ENCODE assay signal across 10 cellular contexts in the genomic region with DNA sequence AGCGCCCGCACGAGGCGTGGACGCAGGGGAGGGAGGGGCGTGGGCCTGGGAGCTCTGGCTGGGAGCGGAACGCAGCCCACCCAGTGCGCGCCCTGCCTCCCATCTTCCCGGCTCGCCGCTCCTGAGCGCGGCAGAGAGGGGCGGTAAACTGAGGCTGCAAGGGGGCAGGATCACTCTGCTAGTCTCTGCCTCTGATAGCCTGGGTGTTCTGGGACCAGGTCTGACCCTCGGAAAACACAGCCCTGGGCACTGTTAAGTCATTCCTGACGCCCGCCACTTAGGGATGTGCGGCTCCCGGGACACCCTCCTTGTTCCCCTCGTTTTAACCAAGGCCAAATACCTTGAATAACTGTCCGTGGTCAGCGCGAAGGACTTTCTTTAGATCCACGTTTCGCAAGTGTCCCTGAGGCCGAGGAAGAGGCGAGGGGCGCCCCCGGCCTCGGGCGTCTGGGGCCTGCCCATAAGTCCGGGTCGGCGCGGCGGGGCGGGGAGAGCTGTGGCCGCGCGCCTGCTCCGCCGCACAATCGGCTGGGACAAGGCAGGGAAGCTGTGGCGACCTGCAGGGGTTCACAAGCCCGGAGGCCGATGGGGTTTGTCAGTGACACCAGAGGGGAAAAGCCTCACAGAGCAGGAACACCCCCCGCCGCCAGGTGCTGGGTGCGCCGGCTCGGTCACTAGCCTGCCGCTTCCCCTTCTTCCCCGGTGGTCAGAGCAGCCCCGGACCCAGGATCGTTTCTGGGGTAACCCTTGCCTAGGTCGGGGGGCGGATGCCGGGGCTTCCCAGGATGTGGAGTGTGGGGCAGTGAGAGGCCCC. TPM values are rescaled to one million over a fixed set of nuclear protein-coding genes. Genes with fewer than 3 reads are reported as not detected.
DNase-seq lines count a peak whose midpoint lies in the region; ATAC-seq and TF ChIP-seq lines count a peak whose summit lies in the region.
"Had no signal": no experiment of that assay in that cellular context is flagged by ENCODE, and none has a peak within 500 bp of the region (broad histone marks: within the 10 kb centered on the region; RNA-seq: fewer than 3 reads in every experiment).

No MANE protein-coding gene starts in this region.

- H3K27ac Mint-ChIP-seq in CD4-positive, alpha-beta memory T cell = no peak overlapping the region

- intact Hi-C loops in CD4-positive, alpha-beta memory T cell (cut with micrococcal nuclease) = no loop called here
- intact Hi-C loops in ovary (cut with DNase I) = no loop called here

- peaks cover 20 to 23% of the 10 kb centered on the region in 2 donors for H3K27me3 Mint-ChIP-seq in CD4-positive, alpha-beta memory T cell

- H3K4me3 Mint-ChIP-seq in CD4-positive, alpha-beta memory T cell = peak overlapping the region; percentile 48 to 80 (median 62)

- no peak for TF ChIP-seq EP300 in ovary (IDR thresholded peaks at IDR 0.05)

- H3K27me3 ChIP-seq in CD4-positive, alpha-beta memory T cell (ENCODE audit: insufficient read depth, low read length) = peaks cover 19% of the 10 kb centered on the region
- H3K27me3 ChIP-seq in Peyer's patch (no peaks in the 10 kb centered on the region), ovary (no peaks in the 10 kb centered on the region), MG63 (no peaks in the 10 kb centered on the region)
- H3K27me3 ChIP-seq: adrenal gland had no signal

- CTCF ChIA-PET in CD4-positive, alpha-beta memory T cell (lab: Charles Lee; ENCODE audit: partially characterized antibody) = no interaction called here

- ATAC-seq in GM21717 (IDR thresholded peaks at IDR 0.05; ENCODE audit: unreplicated experiment) = no peak
- ATAC-seq in activated CD4-positive, CD25-positive, alpha-beta regulatory T cell treated with anti-CD3 and anti-CD28 coated beads, Interleukin-2, amount 50 U/mL, for 24 hours = no peak

- peak in 2 of 6 experiments; percentile 9 to 29 for TF ChIP-seq CTCF in Peyer's patch (IDR thresholded peaks at IDR 0.05)
- TF ChIP-seq CTCF in ovary (IDR thresholded peaks at IDR 0.05) = no peak

- H3K27ac ChIP-seq in CD4-positive, alpha-beta memory T cell (ENCODE audit: low read depth, low read length) = no peak overlapping the region
- H3K27ac ChIP-seq in Peyer's patch (peak overlapping the region in 3 of 4 donors; percentile 63 to 98 (median 90)), ovary (no peak overlapping the region)

- peaks cover 11 to 21% (median 15%) of the 10 kb centered on the region in 4 donors for H3K4me1 Mint-ChIP-seq in CD4-positive, alpha-beta memory T cell

- DNase-seq in CD4-positive, alpha-beta memory T cell = peak in 4 of 5 donors; percentile 35 to 51 (median 43)
- DNase-seq in Peyer's patch (peak in 2 of 3 donors; percentile 36 to 63), ecto neural progenitor cell (ENCODE audit: low spot score) (peak; percentile 70), ovary (no peak), NCI-H187 treated with DMSO at 0.1 percent for 48 hours (lab: John Stamatoyannopoulos, UW) (no peak), MG63 (no peak)
- DNase-seq: NCI-H1694 treated with DMSO at 0.1 percent for 48 hours had no signal

- H3K36me3 ChIP-seq in CD4-positive, alpha-beta memory T cell (ENCODE audit: insufficient read depth, low read length) = no peaks in the 10 kb centered on the region
- H3K36me3 ChIP-seq in Peyer's patch (no peaks in the 10 kb centered on the region), ovary (no peaks in the 10 kb centered on the region), MG63 (no peaks in the 10 kb centered on the region)
- H3K36me3 ChIP-seq: adrenal gland had no signal

- TF ChIP-seq POLR2A in Peyer's patch (IDR thresholded peaks at IDR 0.05) (no peak), ovary (IDR thresholded peaks at IDR 0.05) (no peak)

- H3K4me3 ChIP-seq in CD4-positive, alpha-beta memory T cell (ENCODE audit: low read length in 2 of 2) = peak overlapping the region in 1 of 2 donors; percentile 45
- peak overlapping the region; percentile 41 to 82 (median 64) for H3K4me3 ChIP-seq in Peyer's patch
- peak overlapping the region; percentile 51 for H3K4me3 ChIP-seq in ovary
- no peak overlapping the region for H3K4me3 ChIP-seq in MG63

- H3K36me3 Mint-ChIP-seq in CD4-positive, alpha-beta memory T cell = peaks cover 0 to 2% of the 10 kb centered on the region in 2 donors

- POLR2A ChIA-PET in CD4-positive, alpha-beta memory T cell (lab: Charles Lee; ENCODE audit: partially characterized antibody) = interaction anchor here (0.6 to 1.1 kb wide), 4 partner anchors 11 to 49 kb away, joined by 3 to 5 read pairs (median 4); a partner anchor contains a TSS

- 3 to 6% (median 3%) methylated on average over 44 to 60 of the region's 60 CpGs for WGBS in ovary, 3 donors

- H3K9me3 ChIP-seq in CD4-positive, alpha-beta memory T cell (ENCODE audit: control insufficient read depth in 1 of 2, low read length in 2 of 2) = no peaks in the 10 kb centered on the region
- H3K9me3 ChIP-seq in Peyer's patch = no peaks in the 10 kb centered on the region
- H3K9me3 ChIP-seq in ovary = no peaks in the 10 kb centered on the region
- H3K9me3 ChIP-seq in MG63 = no peaks in the 10 kb centered on the region
- H3K9me3 ChIP-seq: adrenal gland had no signal

- H3K9me3 Mint-ChIP-seq in CD4-positive, alpha-beta memory T cell = no peaks in the 10 kb centered on the region

- peaks cover 39% of the 10 kb centered on the region for H3K4me1 ChIP-seq in CD4-positive, alpha-beta memory T cell (ENCODE audit: insufficient read depth, low read length)
- H3K4me1 ChIP-seq in Peyer's patch (peaks cover 3 to 37% (median 27%) of the 10 kb centered on the region in 4 donors), ovary (ENCODE audit: insufficient read depth) (peaks cover 11% of the 10 kb centered on the region)

RNA-seq across cellular contexts. Expression of a gene that starts 1.5 kb away (rescaled TPM):
- total RNA-seq in CD4-positive, alpha-beta memory T cell = under 1 TPM in 1 of 2 experiments, not detected in 1; 0.36 TPM
- polyA plus RNA-seq in CD4-positive, alpha-beta memory T cell = under 1 TPM; 0.23 to 0.46 TPM
- total RNA-seq in Peyer's patch = 10 to 100 TPM; 28.9 to 95.6 (median 93.9) TPM
- total RNA-seq in ovary = under 1 TPM; 0.11 to 0.82 (median 0.51) TPM
- under 1 TPM; 0.15 to 0.33 TPM for polyA plus RNA-seq in ovary
- total RNA-seq in MG63 (2014; rRNA removed; shearing (Covaris generic); ENCODE audit: low replicate concordance) = 1.4 and 1.6 TPM in 2 replicates

RNA-seq across cellular contexts. Expression of a gene that starts 18.5 kb away (rescaled TPM):
- 1 to 10 TPM; 3.7 to 3.8 TPM for total RNA-seq in CD4-positive, alpha-beta memory T cell
- polyA plus RNA-seq in CD4-positive, alpha-beta memory T cell = 1 to 10 TPM; 1.9 to 5.1 TPM
- 10 to 100 TPM in 3 of 4 donors, not detected in 1; 13.8 to 39.0 (median 26.3) TPM for total RNA-seq in Peyer's patch
- total RNA-seq in ovary = under 1 TPM in 4 of 7 donors, not detected in 3; 0.17 to 0.46 (median 0.30) TPM
- polyA plus RNA-seq in ovary = under 1 TPM in 1 of 2 donors, not detected in 1; 0.23 TPM
- total RNA-seq in MG63 (2014; rRNA removed; shearing (Covaris generic); ENCODE audit: low replicate concordance) = not detected in 2 replicates

RNA-seq across cellular contexts. Expression of a gene that starts 48.9 kb away (rescaled TPM):
- total RNA-seq in CD4-positive, alpha-beta memory T cell = 10 to 100 TPM; 50.6 to 52.2 TPM
- polyA plus RNA-seq in CD4-positive, alpha-beta memory T cell = 10 to 100 TPM in 1 of 2 donors, 1 to 10 TPM in 1; 5.5 to 18.2 TPM
- total RNA-seq in Peyer's patch (10 to 100 TPM; 29.4 to 82.5 (median 48.4) TPM), ovary (10 to 100 TPM; 19.1 to 33.2 (median 22.5) TPM)
- 10 to 100 TPM in 1 of 2 donors, 1 to 10 TPM in 1; 8.6 to 12.0 TPM for polyA plus RNA-seq in ovary
- total RNA-seq in MG63 (2014; rRNA removed; shearing (Covaris generic); ENCODE audit: low replicate concordance) = 6.2 and 7.9 TPM in 2 replicates

Comparison
In these comparisons a context has a peak if more than half of its experiments do, and no peak if none do; other contexts are left out.
1. DNase-seq: peak in CD4-positive, alpha-beta memory T cell (4 of 5), Peyer's patch (2 of 3) and ecto neural progenitor cell (single experiment); none in ovary (0 of 5), NCI-H187 treated with DMSO at 0.1 percent for 48 hours (single experiment) and MG63 (single experiment).
2. H3K27ac ChIP-seq: peak in Peyer's patch (3 of 4); none in CD4-positive, alpha-beta memory T cell (single experiment) and ovary (0 of 2).
3. RNA of a gene that starts 1.5 kb away (total RNA-seq): 28.9 to 95.6 TPM in Peyer's patch; 1.4 to 1.6 TPM in MG63, 0.11 to 0.82 TPM in ovary and 0.36 TPM in CD4-positive, alpha-beta memory T cell; every median in the first group is over 10 times any median in the second.